15 cellular contexts compared by ENCODE assay signal in the genomic region with DNA sequence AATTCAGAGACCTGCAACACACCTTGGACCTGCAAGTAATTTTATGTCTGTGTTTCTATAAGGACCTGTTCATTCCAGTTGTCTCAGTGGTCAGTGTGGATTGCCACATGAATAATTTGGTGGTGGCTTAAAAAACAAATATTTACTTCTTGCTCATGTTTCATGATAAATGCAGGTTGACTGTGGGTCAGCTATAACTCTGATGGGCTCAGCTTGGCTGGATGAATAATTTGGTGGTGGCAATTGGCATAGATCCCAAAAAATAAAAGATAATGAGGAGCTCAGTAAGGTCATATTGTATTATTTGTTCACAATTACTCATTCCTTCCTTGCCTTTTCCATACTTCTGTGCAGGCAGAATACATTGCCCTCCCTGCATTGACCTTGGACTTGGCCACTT. TPM values are rescaled to one million over a fixed set of nuclear protein-coding genes. Genes with fewer than 3 reads are reported as not detected.
DNase-seq lines count a peak whose midpoint lies in the region; TF ChIP-seq lines count a peak whose summit lies in the region.
"Had no signal": no experiment of that assay in that cellular context is flagged by ENCODE, and none has a peak within 500 bp of the region (broad histone marks: within the 10 kb centered on the region; RNA-seq: fewer than 3 reads in every experiment).

No MANE protein-coding gene starts in this region.

- H3K27ac Mint-ChIP-seq in activated CD4-positive, alpha-beta T cell treated with anti-CD3 and anti-CD28 coated beads, Interleukin-2, amount 10 ng/mL, durations not matched to agents 24 days and 14 days: no peak overlapping the region
- H3K27ac Mint-ChIP-seq: CD8-positive, alpha-beta memory T cell; HFFc6 had no signal

- intact Hi-C loops in activated CD4-positive, alpha-beta T cell treated with anti-CD3 and anti-CD28 coated beads, Interleukin-2, amount 10 ng/mL, durations not matched to agents 24 days and 14 days (cut with micrococcal nuclease): loop anchor here (1.0 to 2.0 kb wide), 4 partner anchors 47 to 405 kb away; partner anchors contain the start of gene SAP30

- no peaks in the 10 kb centered on the region for H3K9me3 Mint-ChIP-seq in activated CD4-positive, alpha-beta T cell treated with anti-CD3 and anti-CD28 coated beads, Interleukin-2, amount 10 ng/mL, durations not matched to agents 24 days and 14 days
- H3K9me3 Mint-ChIP-seq: CD8-positive, alpha-beta memory T cell; HFFc6 had no signal

- DNase-seq in activated CD4-positive, alpha-beta T cell treated with anti-CD3 and anti-CD28 coated beads, Interleukin-2, amount 10 ng/mL, durations not matched to agents 24 days and 14 days: peak; percentile 40
- no peak for DNase-seq in activated CD4-positive, alpha-beta T cell treated with anti-CD3 and anti-CD28 coated beads, Interleukin-2, amount 50 U/mL, for 1 hour
- DNase-seq in NCI-H69 (lab: John Stamatoyannopoulos, UW) (peak; percentile 78), dermis blood vessel endothelial cell (peak; percentile 21), HEK293T (ENCODE audit: extremely low spot score) (no peak), NCI-H2171 treated with DMSO at 0.1 percent for 48 hours (lab: John Stamatoyannopoulos, UW) (no peak), NCI-H2196 (lab: John Stamatoyannopoulos, UW; ENCODE audit: unreplicated experiment) (no peak)
- DNase-seq: BE2C; Caco-2; CD8-positive, alpha-beta memory T cell; DND-41; GOT3; HFFc6; IMR-90 had no signal

- peaks cover 3% of the 10 kb centered on the region for H3K27me3 Mint-ChIP-seq in activated CD4-positive, alpha-beta T cell treated with anti-CD3 and anti-CD28 coated beads, Interleukin-2, amount 10 ng/mL, durations not matched to agents 24 days and 14 days

- H3K4me1 Mint-ChIP-seq in activated CD4-positive, alpha-beta T cell treated with anti-CD3 and anti-CD28 coated beads, Interleukin-2, amount 10 ng/mL, durations not matched to agents 24 days and 14 days: peaks cover 5% of the 10 kb centered on the region

- POLR2A ChIA-PET in HEK293T (lab: Yijun Ruan, JAX): interaction anchor here (1.0 to 1.1 kb wide), 2 partner anchors 83 to 85 kb away, joined by 3 read pairs; no protein-coding TSS in a partner anchor

- CTCF ChIA-PET in HEK293T (lab: Yijun Ruan, JAX): interaction anchor here (0.6 to 2.1 kb wide), 5 partner anchors 76 to 1214 kb away, joined by 4 to 8 read pairs (median 6); no protein-coding TSS in a partner anchor

- H3K36me3 Mint-ChIP-seq in activated CD4-positive, alpha-beta T cell treated with anti-CD3 and anti-CD28 coated beads, Interleukin-2, amount 10 ng/mL, durations not matched to agents 24 days and 14 days (ENCODE audit: low read depth): no peaks in the 10 kb centered on the region

- H3K4me3 Mint-ChIP-seq in activated CD4-positive, alpha-beta T cell treated with anti-CD3 and anti-CD28 coated beads, Interleukin-2, amount 10 ng/mL, durations not matched to agents 24 days and 14 days: no peak overlapping the region
- H3K4me3 Mint-ChIP-seq: CD8-positive, alpha-beta memory T cell; HFFc6 had no signal

TF ChIP-seq in HEK293T, 16 proteins besides CTCF, POLR2A, EP300 and RAD21:
- no peak for TF ChIP-seq SUZ12 (IDR thresholded peaks at IDR 0.05)
- TF ChIP-seq ELF4 (IDR thresholded peaks at IDR 0.05): no peak
- TF ChIP-seq FOXM1 (IDR thresholded peaks at IDR 0.05; ENCODE audit: borderline replicate concordance): no peak
- TF ChIP-seq CTBP1 (IDR thresholded peaks at IDR 0.05; ENCODE audit: borderline replicate concordance): no peak
- TF ChIP-seq SP1 (IDR thresholded peaks at IDR 0.05): no peak
- TF ChIP-seq LEF1 (IDR thresholded peaks at IDR 0.05; ENCODE audit: borderline replicate concordance): no peak

RNA-seq across cellular contexts. Expression of gene SCRG1, which starts 18.9 kb away (rescaled TPM):
- total RNA-seq in activated CD4-positive, alpha-beta T cell treated with anti-CD3 and anti-CD28 coated beads, Interleukin-2, amount 10 ng/mL, durations not matched to agents 24 days and 14 days: not detected in 2 replicates
- under 0.01 TPM in 1 of 2 replicates, not detected in the other for total RNA-seq in dermis blood vessel endothelial cell
- total RNA-seq: Caco-2; CD8-positive, alpha-beta memory T cell; HFFc6; HT-29 had no signal

RNA-seq across cellular contexts. Expression of gene SAP30, which starts 47.1 kb away (rescaled TPM):
- 33.1 and 33.8 TPM in 2 replicates for total RNA-seq in activated CD4-positive, alpha-beta T cell treated with anti-CD3 and anti-CD28 coated beads, Interleukin-2, amount 10 ng/mL, durations not matched to agents 24 days and 14 days
- total RNA-seq in dermis blood vessel endothelial cell: 27.7 and 35.7 TPM in 2 replicates

Comparison
In these comparisons a context has a peak if more than half of its experiments do, and no peak if none do; other contexts are left out.
1. DNase-seq: peak in activated CD4-positive, alpha-beta T cell treated with anti-CD3 and anti-CD28 coated beads, Interleukin-2, amount 10 ng/mL, durations not matched to agents 24 days and 14 days (single experiment), NCI-H69 (single experiment) and dermis blood vessel endothelial cell (single experiment); none in activated CD4-positive, alpha-beta T cell treated with anti-CD3 and anti-CD28 coated beads, Interleukin-2, amount 50 U/mL, for 1 hour (single experiment), HEK293T (single experiment), NCI-H2171 treated with DMSO at 0.1 percent for 48 hours (single experiment) and NCI-H2196 (single experiment).